ENCODE assay signal across 16 cellular contexts in genomic region chr4:147955827-147956565, GRCh38.
"Had no signal": no experiment of that assay in that cellular context is flagged by ENCODE, and none has a peak within 500 bp of the region (broad histone marks: within the 10 kb centered on the region; RNA-seq: fewer than 3 reads in every experiment).

No MANE protein-coding gene starts in this region.

- ATAC-seq: pancreas; SK-N-SH treated with all-trans-retinoic acid at 6 μM for 48 hours; stimulated activated memory B cell treated with anti-CD40 and anti-IgM and Interleukin-4, amounts not matched to agents 10 μg/mL and 1 μg/mL and 100 μg/mL, for 72 hours had no signal

- H3K36me3 Mint-ChIP-seq: naive B cell; stimulated activated memory B cell treated with anti-CD40 and anti-IgM and Interleukin-4, amounts not matched to agents 10 μg/mL and 1 μg/mL and 100 μg/mL, for 72 hours had no signal

- H3K9me3 ChIP-seq: colonic mucosa, pancreas, upper lobe of left lung had no signal

- H3K9me3 Mint-ChIP-seq: activated CD4-positive, alpha-beta memory T cell treated with anti-CD3 and anti-CD28 coated beads, Interleukin-2, amount 10 ng/mL, durations not matched to agents 7 days and 5 days; activated naive CD4-positive, alpha-beta T cell treated with anti-CD3 and anti-CD28 coated beads, Interleukin-2, amount 10 ng/mL, durations not matched to agents 7 days and 5 days; activated T-cell treated with anti-CD3 and anti-CD28 coated beads, Interleukin-2, amount 50 U/mL, for 24 hours had no signal

- DNase-seq: activated CD4-positive, alpha-beta memory T cell treated with anti-CD3 and anti-CD28 coated beads, Interleukin-2, amount 10 ng/mL, durations not matched to agents 7 days and 5 days; activated naive CD4-positive, alpha-beta T cell treated with anti-CD3 and anti-CD28 coated beads, Interleukin-2, amount 10 ng/mL, durations not matched to agents 7 days and 5 days; activated T-cell treated with anti-CD3 and anti-CD28 coated beads, Interleukin-2, amount 50 U/mL, for 24 hours; colonic mucosa; foreskin fibroblast; mammary epithelial cell; naive B cell; pancreas; stimulated activated CD4-positive, alpha-beta T cell treated with anti-CD3 and anti-CD28 coated beads, Interleukin-2, amount 100 ng/mL, for 48 hours; T-helper 1 cell; upper lobe of left lung had no signal

- H3K4me1 Mint-ChIP-seq: activated CD4-positive, alpha-beta memory T cell treated with anti-CD3 and anti-CD28 coated beads, Interleukin-2, amount 10 ng/mL, durations not matched to agents 7 days and 5 days; activated naive CD4-positive, alpha-beta T cell treated with anti-CD3 and anti-CD28 coated beads, Interleukin-2, amount 10 ng/mL, durations not matched to agents 7 days and 5 days; naive B cell; stimulated activated memory B cell treated with anti-CD40 and anti-IgM and Interleukin-4, amounts not matched to agents 10 μg/mL and 1 μg/mL and 100 μg/mL, for 72 hours had no signal

- H3K4me1 ChIP-seq: colonic mucosa, pancreas, upper lobe of left lung had no signal

- H3K27me3 ChIP-seq: ascending aorta, cardiac muscle cell, colonic mucosa, pancreas, upper lobe of left lung had no signal

- H3K4me3 ChIP-seq: ascending aorta, cardiac muscle cell, colonic mucosa, pancreas, upper lobe of left lung had no signal

- H3K4me3 Mint-ChIP-seq: activated CD4-positive, alpha-beta memory T cell treated with anti-CD3 and anti-CD28 coated beads, Interleukin-2, amount 10 ng/mL, durations not matched to agents 7 days and 5 days; activated naive CD4-positive, alpha-beta T cell treated with anti-CD3 and anti-CD28 coated beads, Interleukin-2, amount 10 ng/mL, durations not matched to agents 7 days and 5 days; activated T-cell treated with anti-CD3 and anti-CD28 coated beads, Interleukin-2, amount 50 U/mL, for 24 hours; naive B cell; stimulated activated memory B cell treated with anti-CD40 and anti-IgM and Interleukin-4, amounts not matched to agents 10 μg/mL and 1 μg/mL and 100 μg/mL, for 72 hours had no signal

- H3K27ac ChIP-seq: cardiac muscle cell, colonic mucosa, pancreas, upper lobe of left lung, VCaP had no signal

- H3K27me3 Mint-ChIP-seq: activated CD4-positive, alpha-beta memory T cell treated with anti-CD3 and anti-CD28 coated beads, Interleukin-2, amount 10 ng/mL, durations not matched to agents 7 days and 5 days; activated naive CD4-positive, alpha-beta T cell treated with anti-CD3 and anti-CD28 coated beads, Interleukin-2, amount 10 ng/mL, durations not matched to agents 7 days and 5 days; activated T-cell treated with anti-CD3 and anti-CD28 coated beads, Interleukin-2, amount 50 U/mL, for 24 hours; naive B cell had no signal

- H3K27ac Mint-ChIP-seq: activated CD4-positive, alpha-beta memory T cell treated with anti-CD3 and anti-CD28 coated beads, Interleukin-2, amount 10 ng/mL, durations not matched to agents 7 days and 5 days; activated naive CD4-positive, alpha-beta T cell treated with anti-CD3 and anti-CD28 coated beads, Interleukin-2, amount 10 ng/mL, durations not matched to agents 7 days and 5 days; activated T-cell treated with anti-CD3 and anti-CD28 coated beads, Interleukin-2, amount 50 U/mL, for 24 hours; naive B cell; stimulated activated memory B cell treated with anti-CD40 and anti-IgM and Interleukin-4, amounts not matched to agents 10 μg/mL and 1 μg/mL and 100 μg/mL, for 72 hours had no signal

- H3K36me3 ChIP-seq: cardiac muscle cell, colonic mucosa, pancreas, upper lobe of left lung had no signal
